Comparison of ENCODE assay signal across 3 cellular contexts in genomic region chr10:48496105-48496830, GRCh38.
TF ChIP-seq lines count a peak whose summit lies in the region.

No MANE protein-coding gene starts in this region.

TF ChIP-seq in SK-N-SH, 30 proteins besides CTCF, POLR2A, EP300 and RAD21:
- TF ChIP-seq USF2 (IDR thresholded peaks at IDR 0.05; ENCODE audit: borderline replicate concordance, low read depth, low read length) (no peak), ELF1 (IDR thresholded peaks at IDR 0.05) (no peak), JUND (IDR thresholded peaks at IDR 0.05) (no peak), RFX5 (IDR thresholded peaks at IDR 0.05; ENCODE audit: low read length) (no peak), NFIC (IDR thresholded peaks at IDR 0.05; ENCODE audit: borderline replicate concordance) (no peak), MEF2A (IDR thresholded peaks at IDR 0.05; ENCODE audit: borderline replicate concordance, low read depth) (no peak), SIN3A (IDR thresholded peaks at IDR 0.05; ENCODE audit: borderline replicate concordance, low read depth, low read length) (no peak), GABPA (IDR thresholded peaks at IDR 0.05; ENCODE audit: low read depth) (no peak), REST (IDR thresholded peaks at IDR 0.05; ENCODE audit: low read depth, low read length) (no peak), USF1 (IDR thresholded peaks at IDR 0.05; ENCODE audit: borderline replicate concordance, low read depth) (no peak), FOXM1 (IDR thresholded peaks at IDR 0.05; ENCODE audit: low read depth) (no peak), RXRA (IDR thresholded peaks at IDR 0.05; ENCODE audit: borderline replicate concordance, low read depth) (no peak), CHD2 (IDR thresholded peaks at IDR 0.05; ENCODE audit: low read length, partially characterized antibody) (no peak), MXI1 (IDR thresholded peaks at IDR 0.05; ENCODE audit: low read depth, low read length) (no peak), TCF12 (IDR thresholded peaks at IDR 0.05) (no peak), EZH2phosphoT487 (IDR thresholded peaks at IDR 0.05; ENCODE audit: borderline replicate concordance, low read depth) (no peak), TAF1 (IDR thresholded peaks at IDR 0.05; ENCODE audit: borderline replicate concordance, low read depth, low read length) (no peak), YY1 (IDR thresholded peaks at IDR 0.05; ENCODE audit: low read depth) (no peak), POLR2AphosphoS5 (IDR thresholded peaks at IDR 0.05; ENCODE audit: low read depth, low read length) (no peak), GATA2 (CRISPR knock-in tag; IDR thresholded peaks at IDR 0.05) (no peak)
TF ChIP-seq in SK-N-SH: peak in this region for 0.

TF ChIP-seq in SK-N-SH treated with all-trans-retinoic acid at 6 μM for 48 hours, 23 proteins besides CTCF, POLR2A, EP300 and RAD21 (continued from another document):
- TF ChIP-seq CSRNP3 (CRISPR knock-in tag; IDR thresholded peaks at IDR 0.05) (no peak), GLIS3 (CRISPR knock-in tag; IDR thresholded peaks at IDR 0.05) (no peak), OSR1 (CRISPR knock-in tag; IDR thresholded peaks at IDR 0.05) (no peak), SNAI2 (CRISPR knock-in tag; IDR thresholded peaks at IDR 0.05) (no peak), RARB (CRISPR knock-in tag; IDR thresholded peaks at IDR 0.05) (no peak), CREB5 (CRISPR knock-in tag; IDR thresholded peaks at IDR 0.05; ENCODE audit: low read depth) (no peak), ZNF8 (CRISPR knock-in tag; IDR thresholded peaks at IDR 0.05) (no peak), ARNTL (CRISPR knock-in tag; IDR thresholded peaks at IDR 0.05; ENCODE audit: borderline replicate concordance, low read depth) (no peak), ZNF565 (CRISPR knock-in tag; conservative IDR thresholded peaks at IDR 0.05; ENCODE audit: low read depth) (no peak), CSDC2 (CRISPR knock-in tag; IDR thresholded peaks at IDR 0.05) (no peak), ISL1 (CRISPR knock-in tag; IDR thresholded peaks at IDR 0.05) (no peak), POU6F1 (CRISPR knock-in tag; IDR thresholded peaks at IDR 0.05; ENCODE audit: borderline replicate concordance, low read depth) (no peak), ZFP3 (CRISPR knock-in tag; IDR thresholded peaks at IDR 0.05) (no peak), PATZ1 (CRISPR knock-in tag; IDR thresholded peaks at IDR 0.05; ENCODE audit: borderline replicate concordance) (no peak)

TF ChIP-seq in K562, 482 proteins besides CTCF, POLR2A, EP300 and RAD21:
- TF ChIP-seq IRF9 (tag; IDR thresholded peaks at IDR 0.05) (no peak), ARHGAP35 (IDR thresholded peaks at IDR 0.05; ENCODE audit: partially characterized antibody) (no peak), ZNF134 (CRISPR knock-in tag; conservative IDR thresholded peaks at IDR 0.05) (no peak), ZKSCAN1 (IDR thresholded peaks at IDR 0.05; ENCODE audit: low read depth, low read length) (peak; percentile 92), CBX1 (IDR thresholded peaks at IDR 0.05; ENCODE audit: low read depth) (no peak)
